23 cellular contexts compared by ENCODE assay signal in the genomic region with DNA sequence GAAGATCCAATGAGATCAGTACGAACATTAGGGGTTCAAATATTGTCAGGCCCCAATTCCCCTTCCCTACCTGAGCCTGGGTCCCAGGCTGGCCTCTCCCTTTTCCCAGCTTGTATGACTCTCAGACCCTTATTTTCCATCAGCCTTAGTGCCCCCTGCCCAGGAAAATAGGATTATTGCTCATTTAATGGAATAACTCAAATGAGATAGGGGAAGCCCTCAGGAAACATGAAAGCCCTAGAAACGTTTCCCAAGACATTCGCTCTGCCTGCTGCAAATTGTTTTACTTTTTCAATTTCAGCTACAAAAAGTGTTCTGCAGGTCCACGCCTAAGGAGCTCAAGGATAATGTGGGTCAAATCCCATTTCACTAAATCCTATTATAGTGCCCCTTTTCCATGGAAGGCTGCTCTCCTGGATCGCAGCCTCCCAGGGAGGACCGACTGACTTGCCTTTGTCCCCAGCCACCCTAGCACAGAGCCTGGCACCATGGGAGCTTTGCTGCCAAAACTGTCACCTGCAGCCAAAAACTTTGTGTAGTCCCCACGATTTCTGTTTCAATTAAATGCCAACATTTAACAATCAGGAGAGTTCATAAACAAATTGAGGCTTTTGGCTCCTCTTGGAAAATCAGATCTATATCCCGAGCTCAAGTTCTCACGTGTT. TPM values are rescaled to one million over a fixed set of nuclear protein-coding genes. Genes with fewer than 3 reads are reported as not detected.
DNase-seq lines count a peak whose midpoint lies in the region; ATAC-seq and TF ChIP-seq lines count a peak whose summit lies in the region.
"Had no signal": no experiment of that assay in that cellular context is flagged by ENCODE, and none has a peak within 500 bp of the region (broad histone marks: within the 10 kb centered on the region; RNA-seq: fewer than 3 reads in every experiment).

No MANE protein-coding gene starts in this region.

- ATAC-seq in activated naive CD4-positive, alpha-beta T cell treated with anti-CD3 and anti-CD28 coated beads, Interleukin-2, amount 50 U/mL, for 72 hours: no peak
- no peak for ATAC-seq in WTC11
- ATAC-seq in GM19463 (IDR thresholded peaks at IDR 0.05; ENCODE audit: unreplicated experiment): no peak
- no peak for ATAC-seq in sciatic nerve
- no peak for ATAC-seq in HG02571 (IDR thresholded peaks at IDR 0.05; ENCODE audit: unreplicated experiment)
- ATAC-seq: GM12878 had no signal

- TF ChIP-seq CTCF in WTC11 (IDR thresholded peaks at IDR 0.05) (no peak), fibroblast of lung (conservative IDR thresholded peaks at IDR 0.05 in 1 of 2, IDR thresholded peaks at IDR 0.05 in 1 of 2; ENCODE audit: low read depth in 1 of 2, low read length in 2 of 2) (no peak)

- H3K9me3 Mint-ChIP-seq in activated naive CD4-positive, alpha-beta T cell treated with anti-CD3 and anti-CD28 coated beads, Interleukin-2, amount 50 U/mL, for 72 hours: no peaks in the 10 kb centered on the region
- H3K9me3 Mint-ChIP-seq in WTC11: no peaks in the 10 kb centered on the region
- H3K9me3 Mint-ChIP-seq: CD4-positive, alpha-beta memory T cell had no signal

- H3K27ac ChIP-seq in fibroblast of lung (ENCODE audit: insufficient read depth, low read length): peak overlapping the region; percentile 74

- peak overlapping the region; percentile 10 to 17 for H3K27ac Mint-ChIP-seq in activated naive CD4-positive, alpha-beta T cell treated with anti-CD3 and anti-CD28 coated beads, Interleukin-2, amount 50 U/mL, for 72 hours
- 0 out of 2 replicates have a peak overlapping the region, but pooled peaks have one; percentile 25 for H3K27ac Mint-ChIP-seq in WTC11
- H3K27ac Mint-ChIP-seq: CD4-positive, alpha-beta memory T cell had no signal

- intact Hi-C loops in sciatic nerve (cut with DNase I): no loop called here

- peaks cover 25% of the 10 kb centered on the region for H3K4me1 ChIP-seq in fibroblast of lung (ENCODE audit: control insufficient read depth, extremely low read depth, insufficient read depth, low read length)
- H3K4me1 ChIP-seq: HAP-1 had no signal

- H3K36me3 Mint-ChIP-seq in activated naive CD4-positive, alpha-beta T cell treated with anti-CD3 and anti-CD28 coated beads, Interleukin-2, amount 50 U/mL, for 72 hours: peaks cover 5 to 6% of the 10 kb centered on the region in 2 donors
- H3K36me3 Mint-ChIP-seq in WTC11: peaks cover 10% of the 10 kb centered on the region

- no peak for DNase-seq in activated naive CD4-positive, alpha-beta T cell treated with anti-CD3 and anti-CD28 coated beads, Interleukin-2, amount 50 U/mL, for 72 hours (ENCODE audit: low spot score in 2 of 2)
- no peak for DNase-seq in activated naive CD4-positive, alpha-beta T cell treated with Interleukin-2 at 50 U/mL for 16 hours
- DNase-seq in WTC11 (ENCODE audit: low spot score) (no peak), fibroblast of lung (ENCODE audit: low read depth in 2 of 2) (no peak), NCI-H1930 (lab: John Stamatoyannopoulos, UW) (no peak), sciatic nerve (ENCODE audit: low spot score) (no peak)
- DNase-seq: Calu3; CD4-positive, alpha-beta memory T cell; DMS53; EL; MM.1S; NCI-H1092; NCI-H1436 treated with DMSO at 0.1 percent for 48 hours; NCI-H2081; NCI-H774; Right ventricle myocardium superior had no signal

- H3K36me3 ChIP-seq in fibroblast of lung (ENCODE audit: control insufficient read depth, insufficient read depth, low read length): no peaks in the 10 kb centered on the region
- H3K36me3 ChIP-seq: HAP-1 had no signal

- no peaks in the 10 kb centered on the region for H4K20me1 ChIP-seq in fibroblast of lung (ENCODE audit: control insufficient read depth, extremely low read depth, insufficient read depth, low read length)

- no peak overlapping the region for H2AFZ ChIP-seq in fibroblast of lung (ENCODE audit: low read length)

- no peak overlapping the region for H3K4me2 ChIP-seq in fibroblast of lung (ENCODE audit: extremely low read depth, insufficient read depth, low read length)

- H3K4me1 Mint-ChIP-seq in WTC11: no peaks in the 10 kb centered on the region

- no peaks in the 10 kb centered on the region for H3K9me3 ChIP-seq in fibroblast of lung (ENCODE audit: control insufficient read depth, insufficient read depth, low read depth, low read length)
- H3K9me3 ChIP-seq: HAP-1 had no signal

- no peak overlapping the region for H3K4me3 Mint-ChIP-seq in WTC11
- H3K4me3 Mint-ChIP-seq: CD4-positive, alpha-beta memory T cell had no signal

- H3K27me3 Mint-ChIP-seq in WTC11 (ENCODE audit: low read depth): no peaks in the 10 kb centered on the region
- H3K27me3 Mint-ChIP-seq: CD4-positive, alpha-beta memory T cell had no signal

- CTCF ChIA-PET in WTC11 (lab: Charles Lee): interaction anchor here (0.6 to 2.3 kb wide), 4 partner anchors 48 to 388 kb away, joined by 3 to 14 read pairs (median 4); no protein-coding TSS in a partner anchor

- POLR2A ChIA-PET in WTC11 (lab: Charles Lee): no interaction called here

- no peak overlapping the region for H3K4me3 ChIP-seq in fibroblast of lung (replicated peaks in 1 of 4; ENCODE audit: control extremely low read depth in 1 of 4, insufficient read depth in 1 of 4, low read depth in 3 of 4, low read length in 4 of 4)
- H3K4me3 ChIP-seq: GM12878, HAP-1 had no signal

- H3K9ac ChIP-seq in fibroblast of lung (ENCODE audit: insufficient read depth, low read length): no peak overlapping the region

- H3K27me3 ChIP-seq in fibroblast of lung (ENCODE audit: control insufficient read depth, insufficient read depth, low read length): no peaks in the 10 kb centered on the region

- H3K79me2 ChIP-seq in fibroblast of lung (ENCODE audit: control insufficient read depth, insufficient read depth, low read length): no peaks in the 10 kb centered on the region

TF ChIP-seq in WTC11, 78 proteins besides CTCF, POLR2A, EP300 and RAD21:
- TF ChIP-seq MYBL2 (CRISPR knock-in tag; IDR thresholded peaks at IDR 0.05) (no peak), FOXJ3 (CRISPR knock-in tag; IDR thresholded peaks at IDR 0.05; ENCODE audit: borderline replicate concordance) (no peak), TEAD4 (CRISPR knock-in tag; IDR thresholded peaks at IDR 0.05) (no peak), GRHL2 (CRISPR knock-in tag; IDR thresholded peaks at IDR 0.05; ENCODE audit: insufficient replicate concordance, severe bottlenecking) (no peak), FOXK1 (CRISPR knock-in tag; IDR thresholded peaks at IDR 0.05) (no peak), TEAD1 (CRISPR knock-in tag; IDR thresholded peaks at IDR 0.05) (no peak)
- TF ChIP-seq, protein P1, sequence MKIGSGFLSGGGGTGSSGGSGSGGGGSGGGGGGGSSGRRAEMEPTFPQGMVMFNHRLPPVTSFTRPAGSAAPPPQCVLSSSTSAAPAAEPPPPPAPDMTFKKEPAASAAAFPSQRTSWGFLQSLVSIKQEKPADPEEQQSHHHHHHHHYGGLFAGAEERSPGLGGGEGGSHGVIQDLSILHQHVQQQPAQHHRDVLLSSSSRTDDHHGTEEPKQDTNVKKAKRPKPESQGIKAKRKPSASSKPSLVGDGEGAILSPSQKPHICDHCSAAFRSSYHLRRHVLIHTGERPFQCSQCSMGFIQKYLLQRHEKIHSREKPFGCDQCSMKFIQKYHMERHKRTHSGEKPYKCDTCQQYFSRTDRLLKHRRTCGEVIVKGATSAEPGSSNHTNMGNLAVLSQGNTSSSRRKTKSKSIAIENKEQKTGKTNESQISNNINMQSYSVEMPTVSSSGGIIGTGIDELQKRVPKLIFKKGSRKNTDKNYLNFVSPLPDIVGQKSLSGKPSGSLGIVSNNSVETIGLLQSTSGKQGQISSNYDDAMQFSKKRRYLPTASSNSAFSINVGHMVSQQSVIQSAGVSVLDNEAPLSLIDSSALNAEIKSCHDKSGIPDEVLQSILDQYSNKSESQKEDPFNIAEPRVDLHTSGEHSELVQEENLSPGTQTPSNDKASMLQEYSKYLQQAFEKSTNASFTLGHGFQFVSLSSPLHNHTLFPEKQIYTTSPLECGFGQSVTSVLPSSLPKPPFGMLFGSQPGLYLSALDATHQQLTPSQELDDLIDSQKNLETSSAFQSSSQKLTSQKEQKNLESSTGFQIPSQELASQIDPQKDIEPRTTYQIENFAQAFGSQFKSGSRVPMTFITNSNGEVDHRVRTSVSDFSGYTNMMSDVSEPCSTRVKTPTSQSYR (CRISPR knock-in tag; IDR thresholded peaks at IDR 0.05): no peak
- TF ChIP-seq, protein P2, sequence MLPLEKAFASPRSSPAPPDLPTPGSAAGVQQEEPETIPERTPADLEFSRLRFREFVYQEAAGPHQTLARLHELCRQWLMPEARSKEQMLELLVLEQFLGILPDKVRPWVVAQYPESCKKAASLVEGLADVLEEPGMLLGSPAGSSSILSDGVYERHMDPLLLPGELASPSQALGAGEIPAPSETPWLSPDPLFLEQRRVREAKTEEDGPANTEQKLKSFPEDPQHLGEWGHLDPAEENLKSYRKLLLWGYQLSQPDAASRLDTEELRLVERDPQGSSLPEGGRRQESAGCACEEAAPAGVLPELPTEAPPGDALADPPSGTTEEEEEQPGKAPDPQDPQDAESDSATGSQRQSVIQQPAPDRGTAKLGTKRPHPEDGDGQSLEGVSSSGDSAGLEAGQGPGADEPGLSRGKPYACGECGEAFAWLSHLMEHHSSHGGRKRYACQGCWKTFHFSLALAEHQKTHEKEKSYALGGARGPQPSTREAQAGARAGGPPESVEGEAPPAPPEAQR (CRISPR knock-in tag; IDR thresholded peaks at IDR 0.05): no peak

RNA-seq across cellular contexts. Expression of a gene that starts 46.9 kb away (rescaled TPM):
- total RNA-seq in activated naive CD4-positive, alpha-beta T cell treated with anti-CD3 and anti-CD28 coated beads, Interleukin-2, amount 50 U/mL, for 72 hours: 100 to 1,000 TPM; 120 to 141 TPM
- 119 to 125 TPM (median 124 TPM) in 3 replicates for total RNA-seq in WTC11 (2021)
- 14.4 and 29.6 TPM in 2 replicates for total RNA-seq in fibroblast of lung
- polyA plus RNA-seq in fibroblast of lung: 25.2 and 60.1 TPM in 2 replicates
- polyA plus RNA-seq in fibroblast of lung (2012): 12.5 and 36.5 TPM in 2 replicates
- polyA minus RNA-seq in fibroblast of lung (ENCODE audit: low replicate concordance): 3.3 and 16.9 TPM in 2 replicates
- total RNA-seq in sciatic nerve: 20.1 TPM

RNA-seq across cellular contexts. Expression of a gene that starts 49.8 kb away (rescaled TPM):
- not detected for total RNA-seq in activated naive CD4-positive, alpha-beta T cell treated with anti-CD3 and anti-CD28 coated beads, Interleukin-2, amount 50 U/mL, for 72 hours
- total RNA-seq in WTC11 (2021) (0.92 to 3.0 TPM (median 1.3 TPM) in 3 replicates), fibroblast of lung (not detected in 2 replicates), sciatic nerve (not detected)
- polyA plus RNA-seq in fibroblast of lung: 0.01 TPM in 2 replicates
- not detected in 2 replicates for polyA plus RNA-seq in fibroblast of lung (2012)
- polyA minus RNA-seq in fibroblast of lung (ENCODE audit: low replicate concordance): not detected in 2 replicates
- total RNA-seq: A172; Calu3; CD4-positive, alpha-beta memory T cell; LHCN-M2; OCI-LY7; Right ventricle myocardium superior had no signal
